In the genomic region with DNA sequence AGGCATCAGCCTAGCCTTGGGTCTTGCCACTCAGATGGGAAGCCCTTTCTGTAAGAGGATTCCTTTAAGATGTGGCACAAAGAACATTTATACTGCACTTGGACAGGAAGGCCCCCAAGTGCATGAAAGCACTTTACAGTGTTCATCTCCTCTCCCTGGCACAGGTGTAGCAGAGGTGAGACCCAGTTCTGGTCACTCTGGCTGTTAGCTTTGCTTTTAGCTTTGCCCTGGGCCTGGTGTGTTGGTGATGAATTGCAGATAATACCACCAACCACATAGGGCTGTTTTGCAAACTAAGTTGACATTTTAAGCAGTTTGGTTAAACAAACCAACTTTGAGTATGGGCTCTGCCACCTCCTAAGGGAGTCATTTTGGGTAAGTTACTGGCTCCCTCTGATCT, we compare ENCODE assay signal across 8 cellular contexts.
DNase-seq lines count a peak whose midpoint lies in the region; ATAC-seq, FAIRE-seq and TF ChIP-seq lines count a peak whose summit lies in the region.
"Not testable (repeated sequence)": the region's sequence is repeated elsewhere in the genome, so short reads cannot be mapped to it uniquely, and the experiment has no call there.

No MANE protein-coding gene starts in this region.

- not testable (repeated sequence) for TF ChIP-seq RAD21 in K562 (CRISPR knock-in tag; conservative IDR thresholded peaks at IDR 0.05 in 1 of 2, IDR thresholded peaks at IDR 0.05 in 1 of 2); HepG2 (CRISPR knock-in tag; IDR thresholded peaks at IDR 0.05)

- POLR2A ChIA-PET in HEK293 (lab: Yijun Ruan, JAX); K562 (lab: Yijun Ruan, JAX); HepG2 (lab: Yijun Ruan, JAX): not testable (repeated sequence)

- H4K20me1 ChIP-seq in K562 (replicated peaks; ENCODE audit: control insufficient read depth, insufficient read depth, low read length); HepG2 (ENCODE audit: insufficient read depth, low read length): not testable (repeated sequence)

- intact Hi-C loops in activated CD4-positive, alpha-beta T cell treated with anti-CD3 and anti-CD28 coated beads, Interleukin-2, amount 10 ng/mL, durations not matched to agents 24 days and 14 days (cut with micrococcal nuclease); K562 (cut with micrococcal nuclease); HepG2 (cut with micrococcal nuclease; ENCODE audit: unreplicated experiment): not testable (repeated sequence)

- H3K36me3 ChIP-seq in HEK293 (ENCODE audit: control insufficient read depth in 2 of 2, insufficient read depth in 1 of 2, low read length in 2 of 2); K562 (ENCODE audit: control insufficient read depth, insufficient read depth, low read length); HepG2 (replicated peaks in 1 of 2; ENCODE audit: control insufficient read depth in 1 of 2, insufficient read depth in 2 of 2, low read length in 2 of 2); trophoblast cell (ENCODE audit: control insufficient read depth in 1 of 2, insufficient read depth in 2 of 2, low read length in 2 of 2): not testable (repeated sequence)

- peaks cover 13% of the 10 kb centered on the region for H3K36me3 Mint-ChIP-seq in activated CD4-positive, alpha-beta T cell treated with anti-CD3 and anti-CD28 coated beads, Interleukin-2, amount 10 ng/mL, durations not matched to agents 24 days and 14 days (ENCODE audit: low read depth)

- not testable (repeated sequence) for BruUV-seq in K562 (replicated peaks; lab: Mats Ljungman, UMichigan); HepG2 (replicated peaks; lab: Mats Ljungman, UMichigan)

- not testable (repeated sequence) for H4K8ac ChIP-seq in trophoblast cell (ENCODE audit: low read depth, low read length)

- H3K4me3 ChIP-seq in HEK293 (ENCODE audit: low read depth, low read length); K562; fibroblast of villous mesenchyme (ENCODE audit: low read depth, low read length); HepG2 (replicated peaks in 1 of 3; ENCODE audit: insufficient read depth in 1 of 3, low read depth in 2 of 3, low read length in 3 of 3); trophoblast cell (ENCODE audit: low read depth, low read length): not testable (repeated sequence)

- not testable (repeated sequence) for H3K4me3 Mint-ChIP-seq in activated CD4-positive, alpha-beta T cell treated with anti-CD3 and anti-CD28 coated beads, Interleukin-2, amount 10 ng/mL, durations not matched to agents 24 days and 14 days; stimulated activated naive CD8-positive, alpha-beta T cell treated with anti-CD3 and anti-CD28 coated beads, Interleukin-15, amount 100 ng/mL, for 72 hours

- H3K23ac ChIP-seq in trophoblast cell (ENCODE audit: low read length): not testable (repeated sequence)

- H3K27ac Mint-ChIP-seq in activated CD4-positive, alpha-beta T cell treated with anti-CD3 and anti-CD28 coated beads, Interleukin-2, amount 10 ng/mL, durations not matched to agents 24 days and 14 days: peak overlapping the region; percentile 29
- H3K27ac Mint-ChIP-seq in stimulated activated naive CD8-positive, alpha-beta T cell treated with anti-CD3 and anti-CD28 coated beads, Interleukin-15, amount 100 ng/mL, for 72 hours: not testable (repeated sequence)

- not testable (repeated sequence) for H2AK5ac ChIP-seq in trophoblast cell (ENCODE audit: low read length)

- not testable (repeated sequence) for FAIRE-seq in K562 (lab: Jason Lieb, UNC); HepG2 (lab: Jason Lieb, UNC)

- in situ Hi-C loops in K562 (cut with MboI); HepG2 (cut with HindIII; ENCODE audit: extremely low pct_ligation_motif_present, low pct_unique_long_range_greater_than_20kb): not testable (repeated sequence)

- H2BK12ac ChIP-seq in trophoblast cell (ENCODE audit: low read length): not testable (repeated sequence)

- ATAC-seq in K562: peak; percentile 14
- peak; percentile 6; the same call in 1 of the 3 replicates for ATAC-seq in HepG2
- ATAC-seq in stimulated activated naive CD8-positive, alpha-beta T cell treated with anti-CD3 and anti-CD28 coated beads, Interleukin-15, amount 100 ng/mL, for 72 hours: peak; percentile 31

- H3K14ac ChIP-seq in trophoblast cell (ENCODE audit: low read length): not testable (repeated sequence)

- not testable (repeated sequence) for H3K79me1 ChIP-seq in trophoblast cell (ENCODE audit: low read length)

- TF ChIP-seq CTCF in HEK293 (tag by site-specific recombination; IDR thresholded peaks at IDR 0.05); K562 (IDR thresholded peaks at IDR 0.05 in 2 of 3, conservative IDR thresholded peaks at IDR 0.05 in 1 of 3; ENCODE audit: insufficient read depth in 2 of 3, low read depth in 1 of 3, low read length in 3 of 3); fibroblast of villous mesenchyme (IDR thresholded peaks at IDR 0.05; ENCODE audit: insufficient read depth, low read depth, low read length); HepG2 (CRISPR knock-in tag; IDR thresholded peaks at IDR 0.05): not testable (repeated sequence)

- not testable (repeated sequence) for H3K27me3 ChIP-seq in K562 (ENCODE audit: control insufficient read depth in 2 of 2, insufficient read depth in 2 of 2, low read length in 2 of 2); HepG2 (ENCODE audit: control insufficient read depth in 1 of 2, insufficient read depth in 2 of 2, low read length in 2 of 2); trophoblast cell (ENCODE audit: insufficient read depth, low read length)

- DNase-seq in M059J (ENCODE audit: low read depth): peak; percentile 13
- not testable (repeated sequence) for DNase-seq in activated CD4-positive, alpha-beta T cell treated with anti-CD3 and anti-CD28 coated beads, Interleukin-2, amount 10 ng/mL, durations not matched to agents 24 days and 14 days; K562 (ENCODE audit: extremely low read depth in 1 of 4, low spot score in 3 of 4); HepG2 (ENCODE audit: low spot score); trophoblast cell; stimulated activated naive CD8-positive, alpha-beta T cell treated with anti-CD3 and anti-CD28 coated beads, Interleukin-15, amount 100 ng/mL, for 72 hours
- DNase-seq in fibroblast of villous mesenchyme (ENCODE audit: low read depth): peak; percentile 36

- not testable (repeated sequence) for H3K9me1 ChIP-seq in K562 (ENCODE audit: control insufficient read depth, insufficient read depth, low read length)

- peak overlapping the region; percentile 27; the same call in 1 of the 2 replicates for H3K4me2 ChIP-seq in K562 (ENCODE audit: insufficient read depth, low read length)
- H3K4me2 ChIP-seq in HepG2 (ENCODE audit: low read depth, low read length); trophoblast cell (ENCODE audit: low read length): not testable (repeated sequence)

- H3K9me3 ChIP-seq in HEK293 (ENCODE audit: control insufficient read depth, insufficient read depth, low read depth, low read length); K562 (replicated peaks; ENCODE audit: control insufficient read depth, insufficient read depth, low read depth, low read length); HepG2 (ENCODE audit: low read length); trophoblast cell (ENCODE audit: insufficient read depth, low read depth, low read length): not testable (repeated sequence)

- peak overlapping the region; percentile 73 for H4K91ac ChIP-seq in trophoblast cell (ENCODE audit: low read depth, low read length)

- H2AFZ ChIP-seq in K562 (ENCODE audit: low read depth, low read length); HepG2 (ENCODE audit: low read length); trophoblast cell (ENCODE audit: insufficient read depth, low read length, poor library complexity): not testable (repeated sequence)

- not testable (repeated sequence) for H4K12ac ChIP-seq in trophoblast cell (ENCODE audit: low read depth, low read length)

- not testable (repeated sequence) for H3K4ac ChIP-seq in trophoblast cell (ENCODE audit: low read depth, low read length)

- not testable (repeated sequence) for H3K18ac ChIP-seq in trophoblast cell (ENCODE audit: low read length)

- peaks cover 25% of the 10 kb centered on the region for H3K4me1 Mint-ChIP-seq in activated CD4-positive, alpha-beta T cell treated with anti-CD3 and anti-CD28 coated beads, Interleukin-2, amount 10 ng/mL, durations not matched to agents 24 days and 14 days
- peaks cover 22% of the 10 kb centered on the region for H3K4me1 Mint-ChIP-seq in stimulated activated naive CD8-positive, alpha-beta T cell treated with anti-CD3 and anti-CD28 coated beads, Interleukin-15, amount 100 ng/mL, for 72 hours

- not testable (repeated sequence) for H2BK5ac ChIP-seq in trophoblast cell (ENCODE audit: low read depth, low read length, poor library complexity)

- H3K27me3 Mint-ChIP-seq in activated CD4-positive, alpha-beta T cell treated with anti-CD3 and anti-CD28 coated beads, Interleukin-2, amount 10 ng/mL, durations not matched to agents 24 days and 14 days; stimulated activated naive CD8-positive, alpha-beta T cell treated with anti-CD3 and anti-CD28 coated beads, Interleukin-15, amount 100 ng/mL, for 72 hours: not testable (repeated sequence)

- H3K4me1 ChIP-seq in HEK293 (ENCODE audit: control insufficient read depth, insufficient read depth, low read length): not testable (repeated sequence)
- H3K4me1 ChIP-seq in K562 (replicated peaks in 1 of 2; ENCODE audit: control insufficient read depth in 2 of 2, insufficient read depth in 2 of 2, low read length in 2 of 2): peaks cover 3 to 14% of the 10 kb centered on the region in 2 experiments; a peak in 4 of 5 replicates
- peaks cover 31% of the 10 kb centered on the region for H3K4me1 ChIP-seq in HepG2 (ENCODE audit: insufficient read depth, low read length)
- peaks cover 3 to 11% of the 10 kb centered on the region in 2 experiments for H3K4me1 ChIP-seq in trophoblast cell (ENCODE audit: control insufficient read depth in 1 of 2, insufficient read depth in 2 of 2, low read length in 2 of 2)

- not testable (repeated sequence) for H2BK120ac ChIP-seq in trophoblast cell (ENCODE audit: insufficient read depth, low read length, poor library complexity)

- not testable (repeated sequence) for H3K9me3 Mint-ChIP-seq in activated CD4-positive, alpha-beta T cell treated with anti-CD3 and anti-CD28 coated beads, Interleukin-2, amount 10 ng/mL, durations not matched to agents 24 days and 14 days; stimulated activated naive CD8-positive, alpha-beta T cell treated with anti-CD3 and anti-CD28 coated beads, Interleukin-15, amount 100 ng/mL, for 72 hours

- H3K79me2 ChIP-seq in K562 (ENCODE audit: control insufficient read depth, insufficient read depth, low read length): peaks cover 47% of the 10 kb centered on the region
- not testable (repeated sequence) for H3K79me2 ChIP-seq in HepG2 (ENCODE audit: insufficient read depth, low read length); trophoblast cell (ENCODE audit: control insufficient read depth, insufficient read depth, low read length, poor library complexity)

- CTCF ChIA-PET in HEK293 (lab: Yijun Ruan, JAX); K562 (lab: Yijun Ruan, JAX; ENCODE audit: low intra/inter-chr PET ratio); HepG2 (lab: Yijun Ruan, JAX; ENCODE audit: low intra/inter-chr PET ratio, low total read pairs): not testable (repeated sequence)

- H3K9ac ChIP-seq in K562 (ENCODE audit: insufficient read depth in 1 of 2, low read depth in 2 of 2, low read length in 2 of 2); HepG2 (ENCODE audit: insufficient read depth, low read depth, low read length); trophoblast cell (ENCODE audit: low read length): not testable (repeated sequence)

- TF ChIP-seq EP300 in K562 (IDR thresholded peaks at IDR 0.05; ENCODE audit: low read length); HepG2 (IDR thresholded peaks at IDR 0.05; ENCODE audit: low read depth in 2 of 2, low read length in 2 of 2); HepG2 (CRISPR knock-in tag; IDR thresholded peaks at IDR 0.05; ENCODE audit: borderline replicate concordance): not testable (repeated sequence)

- H3K27ac ChIP-seq in HEK293 (ENCODE audit: extremely low read depth, low read depth, low read length) (peak overlapping the region; percentile 68; the same call in 1 of the 2 replicates), K562 (ENCODE audit: extremely low read depth, low read depth, low read length) (peak overlapping the region; percentile 50; the same call in 2 of the 3 replicates)
- H3K27ac ChIP-seq in HepG2 (ENCODE audit: extremely low read length, insufficient read depth, low read length); trophoblast cell (ENCODE audit: low read depth, low read length): not testable (repeated sequence)

- not testable (repeated sequence) for TF ChIP-seq POLR2A in K562 (conservative IDR thresholded peaks at IDR 0.05); HepG2 (IDR thresholded peaks at IDR 0.05; ENCODE audit: insufficient read depth in 1 of 2, low read depth in 2 of 2, low read length in 2 of 2)
